8 cellular contexts compared by ENCODE assay signal in the genomic region with DNA sequence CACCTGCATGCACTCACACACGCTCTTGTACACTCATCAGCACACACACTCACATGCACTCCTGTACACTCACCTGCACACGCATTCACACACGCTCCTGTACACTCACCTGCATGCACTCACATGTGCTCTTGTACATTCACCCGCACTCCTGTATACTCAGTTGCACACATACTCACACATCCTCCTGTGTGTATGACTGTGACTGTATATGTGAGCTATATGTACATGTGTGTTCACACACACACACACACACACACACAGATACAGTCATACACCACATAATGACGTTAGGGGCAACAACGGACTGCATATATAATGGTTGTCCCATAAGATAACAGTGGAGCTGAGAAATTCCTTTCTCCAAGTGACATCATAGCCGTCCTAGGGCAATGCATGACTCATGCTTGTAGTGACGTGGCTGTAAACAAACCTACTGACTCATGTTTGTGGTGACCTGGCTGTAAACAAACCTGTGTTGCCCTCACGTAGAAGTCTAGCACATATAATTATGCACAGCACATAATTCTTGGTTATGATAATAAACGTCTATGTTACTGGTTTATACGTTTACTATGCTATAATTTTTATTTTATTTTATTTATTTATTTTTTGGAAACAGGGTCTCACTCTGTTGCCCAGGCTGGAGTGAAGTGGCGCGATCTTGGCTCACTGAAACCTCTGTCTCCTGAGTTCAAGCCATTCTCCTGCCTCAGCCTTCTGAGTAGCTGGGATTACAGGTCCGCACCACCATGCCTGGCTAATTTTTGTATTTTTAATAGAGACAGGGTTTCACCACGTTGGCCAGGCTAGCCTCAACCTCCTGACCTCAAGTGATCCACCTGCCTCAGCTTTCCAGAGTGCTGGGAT. TPM values are rescaled to one million over a fixed set of nuclear protein-coding genes. Genes with fewer than 3 reads are reported as not detected.
DNase-seq lines count a peak whose midpoint lies in the region; ATAC-seq and TF ChIP-seq lines count a peak whose summit lies in the region.

No MANE protein-coding gene starts in this region.

- no peaks in the 10 kb centered on the region for H3K36me3 ChIP-seq in tibial artery

- intact Hi-C loops in tibial artery (cut with DNase I; ENCODE audit: low total_unique reads): no loop called here

- no peaks in the 10 kb centered on the region for H3K9me3 ChIP-seq in tibial artery

- DNase-seq in NCI-H82 (lab: John Stamatoyannopoulos, UW) (peak; percentile 14), NCI-H82 treated with DMSO at 0.1 percent for 48 hours (lab: John Stamatoyannopoulos, UW; ENCODE audit: unreplicated experiment) (no peak), OCI-M1 (lab: John Stamatoyannopoulos, UW) (peak; percentile 55), epithelial cell of esophagus (ENCODE audit: low read depth) (peak; percentile 94), pulmonary artery endothelial cell (ENCODE audit: low read depth, low spot score) (peak; percentile 36), NOMO-1 treated with dmso at 0.1 percent for 144 hours (lab: John Stamatoyannopoulos, UW; ENCODE audit: unreplicated experiment) (no peak), tibial artery (no peak)

- TF ChIP-seq CTCF in epithelial cell of esophagus (IDR thresholded peaks at IDR 0.05; ENCODE audit: insufficient read depth, low read depth, low read length, missing control alignments): no peak
- no peak for TF ChIP-seq CTCF in tibial artery (IDR thresholded peaks at IDR 0.05)

- no peak for ATAC-seq in GM21737 (IDR thresholded peaks at IDR 0.05; ENCODE audit: unreplicated experiment)

- H3K4me3 ChIP-seq in epithelial cell of esophagus (ENCODE audit: low read length) (no peak overlapping the region), tibial artery (no peak overlapping the region)

- no peak overlapping the region for H3K27ac ChIP-seq in tibial artery

- H3K4me1 ChIP-seq in tibial artery: no peaks in the 10 kb centered on the region

- peaks cover 0 to 36% of the 10 kb centered on the region in 2 donors for H3K27me3 ChIP-seq in tibial artery

RNA-seq across cellular contexts. Expression of a gene that starts 22.8 kb away (rescaled TPM):
- total RNA-seq in pulmonary artery endothelial cell: 3.1 and 4.6 TPM in 2 replicates

RNA-seq across cellular contexts. Expression of a gene that starts 33.8 kb away (rescaled TPM):
- 38.1 and 43.4 TPM in 2 replicates for total RNA-seq in pulmonary artery endothelial cell

RNA-seq across cellular contexts. Expression of a gene that starts 54.7 kb away (rescaled TPM):
- total RNA-seq in pulmonary artery endothelial cell: 463 and 570 TPM in 2 replicates

RNA-seq across cellular contexts. Expression of a gene that starts 55.1 kb away (rescaled TPM):
- total RNA-seq in pulmonary artery endothelial cell: 9.7 and 14.2 TPM in 2 replicates

Comparison
In these comparisons a context has a peak if more than half of its experiments do, and no peak if none do; other contexts are left out.
1. DNase-seq: peak in NCI-H82 (single experiment), OCI-M1 (single experiment), epithelial cell of esophagus (single experiment) and pulmonary artery endothelial cell (single experiment); none in NCI-H82 treated with DMSO at 0.1 percent for 48 hours (single experiment), NOMO-1 treated with dmso at 0.1 percent for 144 hours (single experiment) and tibial artery (0 of 2).